In the genomic region with DNA sequence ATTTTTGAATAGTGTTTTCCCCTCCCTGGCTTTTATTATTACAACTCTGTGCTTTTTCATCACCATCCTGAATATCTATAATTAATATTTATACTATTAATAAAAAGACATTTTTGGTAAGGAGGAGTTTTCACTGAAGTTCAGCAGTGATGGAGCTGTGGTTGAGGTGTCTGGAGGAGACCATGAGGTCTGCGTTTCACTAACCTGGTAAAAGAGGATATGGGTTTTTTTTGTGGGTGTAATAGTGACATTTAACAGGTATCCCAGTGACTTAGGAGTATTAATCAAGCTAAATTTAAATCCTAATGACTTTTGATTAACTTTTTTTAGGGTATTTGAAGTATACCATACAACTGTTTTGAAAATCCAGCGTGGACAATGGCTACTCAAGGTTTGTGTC, we compare ENCODE assay signal across 1 cellular context.
TF ChIP-seq lines count a peak whose summit lies in the region.

No MANE protein-coding gene starts in this region.

TF ChIP-seq in HepG2, 621 proteins besides CTCF, POLR2A, EP300 and RAD21:
- no peak for TF ChIP-seq ETS1 (CRISPR knock-in tag; IDR thresholded peaks at IDR 0.05)
- TF ChIP-seq ZBTB38 (CRISPR knock-in tag; IDR thresholded peaks at IDR 0.05) = no peak
- no peak for TF ChIP-seq SMYD3 (CRISPR knock-in tag; IDR thresholded peaks at IDR 0.05)
- TF ChIP-seq MTF2 (CRISPR knock-in tag; IDR thresholded peaks at IDR 0.05; ENCODE audit: borderline replicate concordance) = no peak
- no peak for TF ChIP-seq TCF7L2 (IDR thresholded peaks at IDR 0.05; ENCODE audit: low read depth, low read length)
- TF ChIP-seq RFX1 (IDR thresholded peaks at IDR 0.05) = no peak
- TF ChIP-seq ADNP (CRISPR knock-in tag; IDR thresholded peaks at IDR 0.05) = no peak
- no peak for TF ChIP-seq SP1 (IDR thresholded peaks at IDR 0.05)
- no peak for TF ChIP-seq SP1 (CRISPR knock-in tag; IDR thresholded peaks at IDR 0.05)
- TF ChIP-seq STAT5B (CRISPR knock-in tag; IDR thresholded peaks at IDR 0.05) = no peak
- TF ChIP-seq, protein P1, sequence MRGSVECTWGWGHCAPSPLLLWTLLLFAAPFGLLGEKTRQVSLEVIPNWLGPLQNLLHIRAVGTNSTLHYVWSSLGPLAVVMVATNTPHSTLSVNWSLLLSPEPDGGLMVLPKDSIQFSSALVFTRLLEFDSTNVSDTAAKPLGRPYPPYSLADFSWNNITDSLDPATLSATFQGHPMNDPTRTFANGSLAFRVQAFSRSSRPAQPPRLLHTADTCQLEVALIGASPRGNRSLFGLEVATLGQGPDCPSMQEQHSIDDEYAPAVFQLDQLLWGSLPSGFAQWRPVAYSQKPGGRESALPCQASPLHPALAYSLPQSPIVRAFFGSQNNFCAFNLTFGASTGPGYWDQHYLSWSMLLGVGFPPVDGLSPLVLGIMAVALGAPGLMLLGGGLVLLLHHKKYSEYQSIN (CRISPR knock-in tag; IDR thresholded peaks at IDR 0.05; ENCODE audit: borderline replicate concordance) = no peak
- TF ChIP-seq BRCA1 (CRISPR knock-in tag; IDR thresholded peaks at IDR 0.05) = no peak
- no peak for TF ChIP-seq GRHL1 (CRISPR knock-in tag; conservative IDR thresholded peaks at IDR 0.05)
- no peak for TF ChIP-seq PHF21A (CRISPR knock-in tag; IDR thresholded peaks at IDR 0.05)
- TF ChIP-seq PLRG1 (conservative IDR thresholded peaks at IDR 0.05) = no peak
- no peak for TF ChIP-seq ZNF776 (CRISPR knock-in tag; IDR thresholded peaks at IDR 0.05)
- no peak for TF ChIP-seq ZSCAN25 (CRISPR knock-in tag; IDR thresholded peaks at IDR 0.05)
- no peak for TF ChIP-seq RBAK (CRISPR knock-in tag; IDR thresholded peaks at IDR 0.05)
- no peak for TF ChIP-seq ZNF317 (CRISPR knock-in tag; IDR thresholded peaks at IDR 0.05)
- no peak for TF ChIP-seq ZNF761 (CRISPR knock-in tag; conservative IDR thresholded peaks at IDR 0.05)
- no peak for TF ChIP-seq TOPORS (CRISPR knock-in tag; IDR thresholded peaks at IDR 0.05)
